36 cellular contexts compared by ENCODE assay signal in genomic region chr20:879626-880025, GRCh38. TPM values are rescaled to one million over a fixed set of nuclear protein-coding genes. Genes with fewer than 3 reads are reported as not detected.
"Had no signal": no experiment of that assay in that cellular context is flagged by ENCODE, and none has a peak within 500 bp of the region (broad histone marks: within the 10 kb centered on the region; RNA-seq: fewer than 3 reads in every experiment).

No MANE protein-coding gene starts in this region.

- H3K36me3 ChIP-seq: adrenal gland, brain microvascular endothelial cell, breast epithelium had no signal

- ATAC-seq: activated CD8-positive, alpha-beta T cell treated with anti-CD3 and anti-CD28 coated beads for 36 hours; activated naive CD4-positive, alpha-beta T cell treated with anti-CD3 and anti-CD28 coated beads, Interleukin-2, amount 50 U/mL, for 72 hours; activated T-cell treated with anti-CD3 and anti-CD28 coated beads, Interleukin-2, amount 50 U/mL, for 4 hours; activated T-cell treated with anti-CD3 and anti-CD28 coated beads, Interleukin-2, amount 50 U/mL, for 72 hours; activated T-helper 17 cell treated with anti-CD3 and anti-CD28 coated beads, Interleukin-2, amount 50 U/mL, for 72 hours; body of pancreas had no signal

- H3K9me3 ChIP-seq: adrenal gland, body of pancreas, breast epithelium had no signal

- H3K4me1 ChIP-seq: adrenal gland, body of pancreas, breast epithelium had no signal

- DNase-seq: activated B cell treated with CpG ODN at 0.5 μM for 24 hours; activated CD4-positive, alpha-beta memory T cell treated with anti-CD3 and anti-CD28 coated beads for 36 hours; activated CD4-positive, alpha-beta T cell treated with anti-CD3 and anti-CD28 coated beads for 4 hours; activated CD4-positive, alpha-beta T cell treated with anti-CD3 and anti-CD28 coated beads, Interleukin-2, amount 10 ng/mL, durations not matched to agents 24 days and 14 days; activated CD4-positive, alpha-beta T cell treated with anti-CD3 and anti-CD28 coated beads, Interleukin-2, amount 50 U/mL, for 1 hour; activated CD4-positive, alpha-beta T cell treated with anti-CD3 and anti-CD28 coated beads, Interleukin-2, amount 50 U/mL, for 4 hours; activated CD4-positive, CD25-positive, alpha-beta regulatory T cell treated with anti-CD3 and anti-CD28 coated beads, Interleukin-2, amount 50 U/mL, for 72 hours; activated CD8-positive, alpha-beta memory T cell treated with anti-CD3 and anti-CD28 coated beads, Interleukin-2, amount 50 U/mL, for 4 hours; activated CD8-positive, alpha-beta T cell treated with anti-CD3 and anti-CD28 coated beads for 36 hours; activated effector memory CD4-positive, alpha-beta T cell treated with anti-CD3 and anti-CD28 coated beads, Interleukin-2, amount 50 U/mL, for 16 hours; activated gamma-delta T cell treated with Interleukin-2 at 50 U/mL for 16 hours; activated naive CD4-positive, alpha-beta T cell; activated naive CD4-positive, alpha-beta T cell treated with anti-CD3 and anti-CD28 coated beads for 36 hours; activated naive CD4-positive, alpha-beta T cell treated with anti-CD3 and anti-CD28 coated beads, Interleukin-2, amount 50 U/mL, for 16 hours; activated naive CD8-positive, alpha-beta T cell treated with anti-CD3 and anti-CD28 coated beads for 36 hours; activated T-cell treated with anti-CD3 and anti-CD28 coated beads for 4 hours; activated T-cell treated with anti-CD3 and anti-CD28 coated beads, Interleukin-2, amount 50 U/mL, for 1 hour; activated T-cell treated with anti-CD3 and anti-CD28 coated beads, Interleukin-2, amount 50 U/mL, for 4 hours; activated T-cell treated with anti-CD3 and anti-CD28 coated beads, Interleukin-2, amount 50 U/mL, for 72 hours; adrenal gland; amniotic stem cell; aorta; body of pancreas; brain microvascular endothelial cell; central memory CD4-positive, alpha-beta T cell had no signal

- H3K4me3 ChIP-seq: adrenal gland, body of pancreas, breast epithelium had no signal

- FAIRE-seq: astrocyte, colon, TTC549 had no signal

- H3K27ac ChIP-seq: adrenal gland, body of pancreas, brain microvascular endothelial cell, breast epithelium, VCaP had no signal

- H3K27me3 ChIP-seq: body of pancreas, brain microvascular endothelial cell had no signal

RNA-seq across cellular contexts. Expression of gene ANGPT4, which starts 36.5 kb away (rescaled TPM):
- total RNA-seq: activated B cell treated with CpG ODN at 0.5 μM for 24 hours; activated CD4-positive, alpha-beta memory T cell treated with anti-CD3 and anti-CD28 coated beads for 36 hours; activated CD4-positive, alpha-beta T cell treated with anti-CD3 and anti-CD28 coated beads, Interleukin-2, amount 10 ng/mL, durations not matched to agents 24 days and 14 days; activated CD8-positive, alpha-beta memory T cell treated with anti-CD3 and anti-CD28 coated beads for 36 hours; activated CD8-positive, alpha-beta T cell treated with anti-CD3 and anti-CD28 coated beads for 36 hours; activated naive CD4-positive, alpha-beta T cell treated with anti-CD3 and anti-CD28 coated beads for 36 hours; activated naive CD8-positive, alpha-beta T cell treated with anti-CD3 and anti-CD28 coated beads for 36 hours; activated T-cell treated with anti-CD3 and anti-CD28 coated beads, Interleukin-2, amount 50 U/mL, for 4 hours; activated T-cell treated with anti-CD3 and anti-CD28 coated beads, Interleukin-2, amount 50 U/mL, for 72 hours; activated T-helper 1 cell treated with anti-CD3 and anti-CD28 coated beads, Interleukin-12 subunit alpha, Interleukin-12 subunit beta, Interleukin-2, Interleukin-4 antibody, amounts not matched to agents 30 ng/mL and 10 ng/mL and 1 ng/mL, durations not matched to agents 14 hours and 24 hours and 36 hours; cardiac septum; T-helper 2 cell treated with Interferon-gamma antibody and Interleukin-4, amounts not matched to agents 100 ng/mL and 5 ng/mL, for 36 hours had no signal
